1 cellular context compared by ENCODE assay signal in genomic region chr2:11466307-11467125, GRCh38.
TF ChIP-seq lines count a peak whose summit lies in the region.

No MANE protein-coding gene starts in this region.

TF ChIP-seq in K562, 482 proteins besides CTCF, POLR2A, EP300 and RAD21 (continued from another document and continues in another):
- no peak for TF ChIP-seq RBM34 (IDR thresholded peaks at IDR 0.05; ENCODE audit: borderline replicate concordance, insufficient read depth, low read length)
- no peak for TF ChIP-seq ZFP30 (CRISPR knock-in tag; IDR thresholded peaks at IDR 0.05; ENCODE audit: borderline replicate concordance)
- TF ChIP-seq ZNF830 (CRISPR knock-in tag; IDR thresholded peaks at IDR 0.05): no peak
- TF ChIP-seq GTF2B (IDR thresholded peaks at IDR 0.05; ENCODE audit: extremely low read depth, insufficient read length): no peak
- no peak for TF ChIP-seq ZZZ3 (IDR thresholded peaks at IDR 0.05)
- TF ChIP-seq ZNF121 (CRISPR knock-in tag; conservative IDR thresholded peaks at IDR 0.05): no peak
- no peak for TF ChIP-seq ZNF785 (CRISPR knock-in tag; IDR thresholded peaks at IDR 0.05)
- no peak for TF ChIP-seq POLR2H (tag; IDR thresholded peaks at IDR 0.05; ENCODE audit: low read depth)
- TF ChIP-seq HMG20A (CRISPR knock-in tag; conservative IDR thresholded peaks at IDR 0.05): no peak
- TF ChIP-seq ZNF780A (CRISPR knock-in tag; IDR thresholded peaks at IDR 0.05): no peak
- TF ChIP-seq ZNF324 (CRISPR knock-in tag; IDR thresholded peaks at IDR 0.05): no peak
- no peak for TF ChIP-seq FOS (IDR thresholded peaks at IDR 0.05; ENCODE audit: extremely low read depth, insufficient read length)
- TF ChIP-seq ZNF444 (CRISPR knock-in tag; IDR thresholded peaks at IDR 0.05): no peak
- TF ChIP-seq RFX7 (CRISPR knock-in tag; IDR thresholded peaks at IDR 0.05): no peak
- TF ChIP-seq TCF15 (CRISPR knock-in tag; IDR thresholded peaks at IDR 0.05): no peak
- TF ChIP-seq MLLT1 (IDR thresholded peaks at IDR 0.05): 0 out of 4 replicates have a peak, but pooled peaks of 1 of the 2 experiments have one; percentile 24
- TF ChIP-seq SOX6 (IDR thresholded peaks at IDR 0.05): no peak
- TF ChIP-seq LEF1 (IDR thresholded peaks at IDR 0.05): 0 out of 2 replicates have a peak, but pooled peaks have one; percentile 0
- no peak for TF ChIP-seq RBFOX2 (IDR thresholded peaks at IDR 0.05; ENCODE audit: low read depth, low read length)
- TF ChIP-seq MAFF (IDR thresholded peaks at IDR 0.05; ENCODE audit: low read length): no peak
- TF ChIP-seq RREB1 (CRISPR knock-in tag; IDR thresholded peaks at IDR 0.05): no peak
- TF ChIP-seq E2F5 (CRISPR knock-in tag; IDR thresholded peaks at IDR 0.05): no peak
- TF ChIP-seq HEY1 (CRISPR knock-in tag; IDR thresholded peaks at IDR 0.05; ENCODE audit: borderline replicate concordance): no peak
- TF ChIP-seq BCOR (IDR thresholded peaks at IDR 0.05): peak; percentile 46; the same call in 1 of the 2 replicates
- TF ChIP-seq EP400 (IDR thresholded peaks at IDR 0.05): no peak; the same call in 1 of the 2 replicates
- TF ChIP-seq IRF2 (CRISPR knock-in tag; IDR thresholded peaks at IDR 0.05): no peak
- no peak for TF ChIP-seq GTF2F1 (IDR thresholded peaks at IDR 0.05; ENCODE audit: low read depth, low read length)
- TF ChIP-seq HMGXB4 (CRISPR knock-in tag; IDR thresholded peaks at IDR 0.05): no peak
- TF ChIP-seq BCLAF1 (IDR thresholded peaks at IDR 0.05; ENCODE audit: borderline replicate concordance in 1 of 2, control insufficient read depth in 1 of 2, low read depth in 2 of 2, low read length in 1 of 2): 0 out of 4 replicates have a peak, but pooled peaks of 1 of the 2 experiments have one; percentile 3
- 0 out of 2 replicates have a peak, but pooled peaks have one; percentile 18 for TF ChIP-seq ZNF24 (IDR thresholded peaks at IDR 0.05)
- TF ChIP-seq HNRNPLL (IDR thresholded peaks at IDR 0.05; ENCODE audit: low read depth, low read length, poor library complexity, severe bottlenecking): peak; percentile 86
- no peak for TF ChIP-seq ZNF512 (tag; IDR thresholded peaks at IDR 0.05)
- no peak for TF ChIP-seq HNRNPK (IDR thresholded peaks at IDR 0.05; ENCODE audit: low read depth, low read length, poor library complexity, severe bottlenecking)
- 0 out of 2 replicates have a peak, but pooled peaks have one; percentile 30 for TF ChIP-seq ELF1 (tag; IDR thresholded peaks at IDR 0.05)
- no peak for TF ChIP-seq SP2 (IDR thresholded peaks at IDR 0.05; ENCODE audit: extremely low read depth, low read depth, low read length, poor library complexity, severe bottlenecking)
- TF ChIP-seq PML (IDR thresholded peaks at IDR 0.05; ENCODE audit: low read length): no peak
- TF ChIP-seq TAL1 (IDR thresholded peaks at IDR 0.05): 0 out of 2 replicates have a peak, but pooled peaks have one; percentile 21
- no peak for TF ChIP-seq ETS2 (tag; IDR thresholded peaks at IDR 0.05; ENCODE audit: borderline replicate concordance, poor library complexity, severe bottlenecking)
- TF ChIP-seq SMAD3 (CRISPR knock-in tag; conservative IDR thresholded peaks at IDR 0.05): no peak
- TF ChIP-seq NR3C1 (CRISPR knock-in tag; IDR thresholded peaks at IDR 0.05): no peak
- no peak for TF ChIP-seq XRCC3 (IDR thresholded peaks at IDR 0.05)
- no peak for TF ChIP-seq DMBX1 (CRISPR knock-in tag; IDR thresholded peaks at IDR 0.05; ENCODE audit: borderline replicate concordance)
- no peak for TF ChIP-seq NUFIP1 (IDR thresholded peaks at IDR 0.05; ENCODE audit: partially characterized antibody)
- no peak for TF ChIP-seq MYNN (IDR thresholded peaks at IDR 0.05)
- TF ChIP-seq MYNN (CRISPR knock-in tag; IDR thresholded peaks at IDR 0.05): no peak
- TF ChIP-seq REST (CRISPR knock-in tag; IDR thresholded peaks at IDR 0.05; ENCODE audit: low read depth): no peak
- no peak for TF ChIP-seq FIP1L1 (IDR thresholded peaks at IDR 0.05; ENCODE audit: low read depth, low read length, poor library complexity, severe bottlenecking)
